8 cellular contexts compared by ENCODE assay signal in the genomic region with DNA sequence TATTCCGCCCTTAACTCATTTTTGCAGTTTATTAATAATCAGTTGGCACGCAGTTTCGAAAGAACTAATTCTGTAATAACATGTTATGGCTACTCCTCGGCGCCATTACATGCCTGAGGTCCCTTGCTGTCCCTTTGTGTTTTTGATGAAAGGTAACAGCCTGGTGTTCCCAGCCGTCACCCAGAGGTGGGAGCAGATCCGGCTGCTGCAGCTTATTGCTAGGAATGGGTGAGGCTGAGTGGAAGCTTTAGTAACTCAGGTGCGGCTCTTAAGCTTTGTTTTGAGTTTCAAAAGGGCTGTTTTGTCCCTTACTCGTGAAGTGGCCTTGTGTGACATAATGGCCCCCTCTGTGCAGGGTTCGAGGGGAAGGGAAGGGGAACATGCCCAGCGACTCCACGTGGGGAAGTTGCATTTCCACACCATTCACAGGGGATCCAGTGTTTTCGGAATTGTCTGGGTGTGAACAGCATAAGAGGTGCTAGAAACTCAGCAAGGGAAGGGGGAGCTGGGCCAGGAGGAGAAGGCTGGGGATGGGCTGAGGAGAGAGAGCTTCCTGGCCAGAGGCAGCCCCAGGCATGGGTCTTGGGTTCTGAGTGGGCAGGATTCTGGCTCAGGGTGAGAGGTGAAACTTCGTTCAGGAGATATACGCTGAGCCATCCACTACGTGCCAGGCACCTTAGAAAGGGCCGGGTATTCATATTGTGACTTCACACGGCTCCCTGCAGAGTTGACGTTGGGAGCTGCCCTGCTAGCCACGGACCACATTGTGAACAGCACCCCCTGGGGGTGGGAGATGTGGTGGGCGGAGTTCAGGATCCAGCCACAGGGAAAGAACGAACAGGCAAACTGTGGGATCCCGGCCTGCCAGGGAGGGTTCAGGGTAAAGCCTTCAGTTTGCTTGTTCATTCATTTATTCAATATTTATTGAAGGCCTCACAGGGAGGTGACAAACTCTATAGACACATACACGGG.
DNase-seq lines count a peak whose midpoint lies in the region; ATAC-seq and TF ChIP-seq lines count a peak whose summit lies in the region.

No MANE protein-coding gene starts in this region.

- H4K8ac ChIP-seq in neuronal stem cell (ENCODE audit: low read depth, low read length), result no peak overlapping the region

- H3K4me3 ChIP-seq in epithelial cell of proximal tubule (ENCODE audit: low read depth, low read length) (no peak overlapping the region), neuronal stem cell (ENCODE audit: low read length in 2 of 2) (no peak overlapping the region)

- ATAC-seq in GM18520 (IDR thresholded peaks at IDR 0.05; ENCODE audit: unreplicated experiment), result no peak
- no peak for ATAC-seq in GM19328 (IDR thresholded peaks at IDR 0.05; ENCODE audit: unreplicated experiment)

- peak; percentile 9 for DNase-seq in activated naive CD4-positive, alpha-beta T cell treated with Interleukin-2 at 50 U/mL for 16 hours
- no peak for DNase-seq in activated naive CD4-positive, alpha-beta T cell (lab: John Stamatoyannopoulos, UW)
- DNase-seq in SHP77 (lab: John Stamatoyannopoulos, UW), result peak; percentile 45 to 50
- DNase-seq in epithelial cell of proximal tubule (ENCODE audit: low read depth), result no peak
- no peak for DNase-seq in neuronal stem cell (ENCODE audit: low spot score)
- no peak for DNase-seq in NCI-H2171 treated with DMSO at 0.1 percent for 48 hours (lab: John Stamatoyannopoulos, UW)

- peaks cover 22 to 34% of the 10 kb centered on the region in 2 donors for H3K4me1 ChIP-seq in neuronal stem cell (ENCODE audit: control insufficient read depth in 2 of 2, insufficient read depth in 1 of 2, low read depth in 1 of 2, low read length in 2 of 2)

- H2BK120ac ChIP-seq in neuronal stem cell (ENCODE audit: low read depth, low read length), result no peak overlapping the region

- H2BK12ac ChIP-seq in neuronal stem cell (ENCODE audit: low read length), result peak overlapping the region; percentile 33

- H3K9ac ChIP-seq in neuronal stem cell (ENCODE audit: low read depth, low read length, poor library complexity), result no peak overlapping the region

- H4K91ac ChIP-seq in neuronal stem cell (ENCODE audit: low read depth, low read length, poor library complexity), result no peak overlapping the region

- peak; percentile 60 for TF ChIP-seq CTCF in epithelial cell of proximal tubule (conservative IDR thresholded peaks at IDR 0.05; ENCODE audit: low read depth, low read length)

- H2BK15ac ChIP-seq in neuronal stem cell (ENCODE audit: low read length), result no peak overlapping the region

- no peak overlapping the region for H3K4ac ChIP-seq in neuronal stem cell (ENCODE audit: low read length)

- no peaks in the 10 kb centered on the region for H3K9me3 ChIP-seq in neuronal stem cell (replicated peaks in 1 of 2; ENCODE audit: control insufficient read depth in 2 of 2, insufficient read depth in 1 of 2, low read depth in 1 of 2, low read length in 2 of 2)

- H3K79me1 ChIP-seq in neuronal stem cell (ENCODE audit: low read depth, low read length), result peaks cover 7% of the 10 kb centered on the region

- peak overlapping the region; percentile 10 for H2AK5ac ChIP-seq in neuronal stem cell (ENCODE audit: low read depth, low read length)

- no peaks in the 10 kb centered on the region for H3K27me3 ChIP-seq in neuronal stem cell (ENCODE audit: control insufficient read depth in 3 of 3, insufficient read depth in 3 of 3, low read depth in 1 of 3, low read length in 3 of 3)

- no peaks in the 10 kb centered on the region for H3K36me3 ChIP-seq in neuronal stem cell (replicated peaks in 1 of 2; ENCODE audit: control insufficient read depth in 2 of 2, insufficient read depth in 2 of 2, low read length in 2 of 2)

- no peak overlapping the region for H3K27ac ChIP-seq in neuronal stem cell (replicated peaks; ENCODE audit: low read length)

- peak overlapping the region; percentile 39 for H3K18ac ChIP-seq in neuronal stem cell (ENCODE audit: low read length)

- H3K14ac ChIP-seq in neuronal stem cell (ENCODE audit: low read length), result no peak overlapping the region

- H2AFZ ChIP-seq in neuronal stem cell (ENCODE audit: low read length), result no peak overlapping the region

- no CpG with 5 or more reads among the region's 24 CpGs for WGBS in neuronal stem cell (ENCODE audit: extremely low coverage in 2 of 2, insufficient read length in 2 of 2, insufficient replicate concordance in 1 of 2), 2 donors

- H3K4me2 ChIP-seq in neuronal stem cell (ENCODE audit: insufficient read depth, low read length, poor library complexity, severe bottlenecking), result no peak overlapping the region

- H2BK5ac ChIP-seq in neuronal stem cell (ENCODE audit: low read length), result no peak overlapping the region

- H3K23ac ChIP-seq in neuronal stem cell (ENCODE audit: low read depth, low read length, poor library complexity), result no peak overlapping the region

Comparison
In these comparisons a context has a peak if more than half of its experiments do, and no peak if none do; other contexts are left out.
1. DNase-seq: peak in activated naive CD4-positive, alpha-beta T cell treated with Interleukin-2 at 50 U/mL for 16 hours (single experiment) and SHP77 (2 of 2); none in activated naive CD4-positive, alpha-beta T cell (0 of 4), epithelial cell of proximal tubule (single experiment), neuronal stem cell (single experiment) and NCI-H2171 treated with DMSO at 0.1 percent for 48 hours (single experiment).